In the genomic region with DNA sequence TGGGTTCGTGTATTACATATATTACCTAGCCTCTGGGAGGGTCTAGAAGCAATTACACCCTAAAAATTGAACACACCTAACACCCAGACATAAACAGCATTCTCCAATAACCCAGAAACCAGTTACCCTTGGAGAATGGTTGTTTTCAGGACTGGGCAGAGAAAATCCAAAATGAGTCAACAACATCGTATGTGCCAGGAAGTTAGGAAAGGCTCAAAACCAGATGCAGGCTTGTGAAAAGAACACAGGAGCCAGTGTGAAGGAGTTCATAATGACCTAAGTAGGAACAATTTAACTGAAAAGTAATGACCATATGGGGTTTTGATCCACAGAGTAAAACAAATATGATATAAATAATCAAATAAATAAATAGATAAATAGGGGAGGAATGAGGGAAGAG, we compare ENCODE assay signal across 13 cellular contexts. TPM values are rescaled to one million over a fixed set of nuclear protein-coding genes. Genes with fewer than 3 reads are reported as not detected.
DNase-seq lines count a peak whose midpoint lies in the region; ATAC-seq and TF ChIP-seq lines count a peak whose summit lies in the region.
"Had no signal": no experiment of that assay in that cellular context is flagged by ENCODE, and none has a peak within 500 bp of the region (broad histone marks: within the 10 kb centered on the region; RNA-seq: fewer than 3 reads in every experiment).

No MANE protein-coding gene starts in this region.

- no peak for TF ChIP-seq CTCF in AG09309 (IDR thresholded peaks at IDR 0.05; ENCODE audit: control insufficient read depth, insufficient read depth, low read depth, low read length, missing control alignments)
- no peak for TF ChIP-seq CTCF in HFFc6 (IDR thresholded peaks at IDR 0.05)
- no peak for TF ChIP-seq CTCF in foreskin fibroblast (IDR thresholded peaks at IDR 0.05; ENCODE audit: low read depth, low read length)

- ATAC-seq in HG03342 (IDR thresholded peaks at IDR 0.05; ENCODE audit: unreplicated experiment) = no peak
- no peak for ATAC-seq in GM19035 (IDR thresholded peaks at IDR 0.05; ENCODE audit: unreplicated experiment)

- H3K4me1 Mint-ChIP-seq in HFFc6 (ENCODE audit: low read depth) = peaks cover 15% of the 10 kb centered on the region
- H3K4me1 Mint-ChIP-seq: endodermal cell had no signal

- peak; percentile 46 for DNase-seq in AG09309 (ENCODE audit: low read depth)
- peak; percentile 35 for DNase-seq in HFFc6
- DNase-seq in amniotic epithelial cell (ENCODE audit: low read depth) = peak; percentile 78
- DNase-seq in foreskin fibroblast = peak; percentile 68 to 82
- no peak for DNase-seq in OCI-M2 (lab: John Stamatoyannopoulos, UW; ENCODE audit: unreplicated experiment)
- no peak for DNase-seq in NCI-H2196 (lab: John Stamatoyannopoulos, UW; ENCODE audit: unreplicated experiment)
- DNase-seq: endodermal cell; NCI-H1930; psoas muscle; stimulated activated CD4-positive, alpha-beta T cell treated with anti-CD3 and anti-CD28 coated beads, Interleukin-4, amount 100 ng/mL, for 24 hours; stimulated activated naive CD4-positive, alpha-beta T cell treated with Interleukin-2 at 50 U/mL for 16 hours had no signal

- peaks cover 4% of the 10 kb centered on the region; the same call in 1 of the 2 replicates for H3K27me3 Mint-ChIP-seq in HFFc6 (ENCODE audit: insufficient read depth)

- H3K4me3 ChIP-seq in AG09309 (ENCODE audit: control insufficient read depth, low read depth, low read length) (no peak overlapping the region), foreskin fibroblast (ENCODE audit: low read depth in 1 of 2, low read length in 2 of 2) (no peak overlapping the region)
- H3K4me3 ChIP-seq: psoas muscle had no signal

- no peak overlapping the region for H3K4me3 Mint-ChIP-seq in HFFc6
- H3K4me3 Mint-ChIP-seq: endodermal cell had no signal

- no peaks in the 10 kb centered on the region for H3K9me3 Mint-ChIP-seq in HFFc6

- peak overlapping the region; percentile 56; the same call in 1 of the 2 replicates for H3K27ac Mint-ChIP-seq in HFFc6
- H3K27ac Mint-ChIP-seq: endodermal cell had no signal

- H3K36me3 Mint-ChIP-seq in HFFc6 (ENCODE audit: low read depth) = no peaks in the 10 kb centered on the region

RNA-seq across cellular contexts. Expression of a gene that starts 5.1 kb away (rescaled TPM):
- 10 to 100 TPM; 25.7 to 31.1 (median 27.1) TPM for total RNA-seq in HFFc6 (2021; fragmentation: NEBNext Ultra II Directional; extraction: Animal tissue kit (Norgen Biotek cat#: 25700))

Comparison
In these comparisons a context has a peak if more than half of its experiments do, and no peak if none do; other contexts are left out.
1. DNase-seq: peak in AG09309 (single experiment), HFFc6 (single experiment), amniotic epithelial cell (single experiment) and foreskin fibroblast (2 of 2); none in OCI-M2 (single experiment) and NCI-H2196 (single experiment).